Comparison of ENCODE assay signal across 24 cellular contexts in the genomic region with DNA sequence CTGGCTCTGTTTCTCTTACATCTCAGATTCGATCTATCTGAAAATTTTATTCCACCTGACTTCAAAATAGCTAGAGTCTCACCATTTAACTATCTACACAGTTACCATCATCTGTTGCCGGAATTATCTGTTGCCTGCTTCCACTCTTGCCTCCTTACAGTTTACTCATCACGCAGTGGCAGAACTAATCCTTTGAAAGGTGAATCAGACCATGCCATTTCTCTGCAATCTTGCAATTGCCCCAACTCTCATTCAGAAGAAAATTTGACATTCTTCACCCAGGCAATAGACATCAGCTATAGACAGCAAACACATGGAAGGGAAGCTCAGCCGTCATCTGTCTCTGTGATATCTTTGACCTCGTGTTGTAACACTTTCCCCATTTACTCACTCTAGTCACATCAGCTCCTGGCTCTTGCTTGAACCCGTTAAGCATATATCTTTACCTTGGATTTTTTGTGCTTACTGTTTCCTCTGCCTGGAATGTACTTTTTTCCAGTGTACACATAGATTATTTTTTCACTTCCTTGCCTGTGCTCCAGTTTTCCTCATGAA.
DNase-seq lines count a peak whose midpoint lies in the region; ATAC-seq and TF ChIP-seq lines count a peak whose summit lies in the region.
"Had no signal": no experiment of that assay in that cellular context is flagged by ENCODE, and none has a peak within 500 bp of the region (broad histone marks: within the 10 kb centered on the region; RNA-seq: fewer than 3 reads in every experiment).

No MANE protein-coding gene starts in this region.

- peak overlapping the region in 9 of 12 donors; percentile 12 to 55 (median 38) for H3K27ac ChIP-seq in heart left ventricle
- peak overlapping the region; percentile 53 for H3K27ac ChIP-seq in left ventricle myocardium inferior (replicated peaks)
- H3K27ac ChIP-seq: BLaER1 treated with 17β-estradiol and CSF1 and Interleukin-3, amounts not matched to agents 10 nM and 100 nM had no signal

- WGBS in heart left ventricle, 4 donors, result 42 to 49% (median 45%) methylated on average over 6 of the region's 6 CpGs

- TF ChIP-seq POLR2A in heart left ventricle (IDR thresholded peaks at IDR 0.05), result no peak

- no peaks in the 10 kb centered on the region for H3K36me3 ChIP-seq in heart left ventricle
- no peaks in the 10 kb centered on the region for H3K36me3 ChIP-seq in left ventricle myocardium inferior
- H3K36me3 ChIP-seq: BE2C; BLaER1 treated with 17β-estradiol and CSF1 and Interleukin-3, amounts not matched to agents 10 nM and 100 nM had no signal

- TF ChIP-seq CTCF in heart left ventricle (IDR thresholded peaks at IDR 0.05) (no peak), left ventricle myocardium inferior (IDR thresholded peaks at IDR 0.05; ENCODE audit: borderline replicate concordance) (no peak), GM13977 (IDR thresholded peaks at IDR 0.05; ENCODE audit: extremely low read depth, insufficient read depth, missing control alignments) (no peak)

- peak; percentile 19 to 66 (median 51) for ATAC-seq in heart left ventricle
- no peak for ATAC-seq in GM19324 (IDR thresholded peaks at IDR 0.05; ENCODE audit: low FRiP score, unreplicated experiment)
- ATAC-seq: A549, GM12878, GM23338, HCT116 had no signal

- H3K4me3 ChIP-seq in heart left ventricle (no peak overlapping the region), left ventricle myocardium inferior (no peak overlapping the region)
- H3K4me3 ChIP-seq: A549; BLaER1 treated with 17β-estradiol and CSF1 and Interleukin-3, amounts not matched to agents 10 nM and 100 nM; GM12878; GM23338 had no signal

- H3K4me1 ChIP-seq in heart left ventricle, result peaks cover 0 to 76% (median 16%) of the 10 kb centered on the region in 12 donors
- H3K4me1 ChIP-seq in left ventricle myocardium inferior, result peaks cover 96% of the 10 kb centered on the region
- H3K4me1 ChIP-seq: BE2C; BLaER1 treated with 17β-estradiol and CSF1 and Interleukin-3, amounts not matched to agents 10 nM and 100 nM had no signal

- in situ Hi-C loops in GM13977 (cut with MboI; ENCODE audit: low pct_unique_long_range_greater_than_20kb, low sequenced_read_pairs, unreplicated experiment), result no loop called here

- H3K9me3 ChIP-seq in heart left ventricle (no peaks in the 10 kb centered on the region), left ventricle myocardium inferior (replicated peaks) (no peaks in the 10 kb centered on the region)
- H3K9me3 ChIP-seq: A549; BE2C; BLaER1 treated with 17β-estradiol and CSF1 and Interleukin-3, amounts not matched to agents 10 nM and 100 nM had no signal

- DNase-seq in heart left ventricle, result no peak
- no peak for DNase-seq in cardiac septum (ENCODE audit: low spot score)
- DNase-seq in amniotic epithelial cell (ENCODE audit: low read depth), result peak; percentile 84
- DNase-seq in left ventricle myocardium inferior, result no peak
- DNase-seq in iris pigment epithelial cell (ENCODE audit: low read depth), result peak; percentile 43
- no peak for DNase-seq in NCI-H69 (lab: John Stamatoyannopoulos, UW)
- DNase-seq in GM13977 (ENCODE audit: low spot score), result no peak
- DNase-seq: 8988T; ACHN; AML-193; BE2C; CD4-positive, alpha-beta T cell; CD8-positive, alpha-beta memory T cell; DMS 273 treated with DMSO at 0.1 percent for 48 hours; DMS79; EL; GDM1; H9 had no signal

- H3K27me3 ChIP-seq in heart left ventricle, result no peaks in the 10 kb centered on the region
- no peaks in the 10 kb centered on the region for H3K27me3 ChIP-seq in left ventricle myocardium inferior (ENCODE audit: low read depth)
- H3K27me3 ChIP-seq: BE2C; BLaER1 treated with 17β-estradiol and CSF1 and Interleukin-3, amounts not matched to agents 10 nM and 100 nM had no signal

- intact Hi-C loops in heart left ventricle (cut with DNase I), result no loop called here
- intact Hi-C loops in cardiac septum (cut with DNase I), result no loop called here
- intact Hi-C loops in left ventricle myocardium inferior (cut with micrococcal nuclease), result no loop called here

Comparison
In these comparisons a context has a peak if more than half of its experiments do, and no peak if none do; other contexts are left out.
1. DNase-seq: peak in amniotic epithelial cell (single experiment) and iris pigment epithelial cell (single experiment); none in heart left ventricle (0 of 5), cardiac septum (single experiment), left ventricle myocardium inferior (single experiment), NCI-H69 (single experiment) and GM13977 (single experiment).